2 cellular contexts compared by ENCODE assay signal in the genomic region with DNA sequence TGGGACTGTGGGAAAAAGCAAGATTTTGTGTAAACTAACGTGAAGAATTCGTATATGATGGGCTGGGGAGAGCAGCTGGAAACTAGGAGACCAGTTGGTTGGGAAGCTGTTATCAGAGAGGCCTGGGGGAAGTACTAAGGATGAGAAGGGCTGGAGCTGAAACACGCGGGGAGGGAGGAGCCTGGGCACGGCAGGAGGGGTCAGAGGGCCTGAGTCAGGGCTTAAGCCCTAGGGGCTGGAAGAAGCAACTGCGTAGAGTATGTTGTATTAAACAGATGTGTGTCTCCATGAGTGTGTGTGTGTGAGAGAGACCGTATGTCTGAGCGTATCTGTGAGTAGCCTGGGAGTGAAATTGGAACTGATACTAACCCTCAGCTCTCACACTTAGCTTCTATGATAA.
TF ChIP-seq lines count a peak whose summit lies in the region.

No MANE protein-coding gene starts in this region.

TF ChIP-seq in A549, 52 proteins besides CTCF, POLR2A, EP300 and RAD21 (continued from another document):
- TF ChIP-seq, protein P1, sequence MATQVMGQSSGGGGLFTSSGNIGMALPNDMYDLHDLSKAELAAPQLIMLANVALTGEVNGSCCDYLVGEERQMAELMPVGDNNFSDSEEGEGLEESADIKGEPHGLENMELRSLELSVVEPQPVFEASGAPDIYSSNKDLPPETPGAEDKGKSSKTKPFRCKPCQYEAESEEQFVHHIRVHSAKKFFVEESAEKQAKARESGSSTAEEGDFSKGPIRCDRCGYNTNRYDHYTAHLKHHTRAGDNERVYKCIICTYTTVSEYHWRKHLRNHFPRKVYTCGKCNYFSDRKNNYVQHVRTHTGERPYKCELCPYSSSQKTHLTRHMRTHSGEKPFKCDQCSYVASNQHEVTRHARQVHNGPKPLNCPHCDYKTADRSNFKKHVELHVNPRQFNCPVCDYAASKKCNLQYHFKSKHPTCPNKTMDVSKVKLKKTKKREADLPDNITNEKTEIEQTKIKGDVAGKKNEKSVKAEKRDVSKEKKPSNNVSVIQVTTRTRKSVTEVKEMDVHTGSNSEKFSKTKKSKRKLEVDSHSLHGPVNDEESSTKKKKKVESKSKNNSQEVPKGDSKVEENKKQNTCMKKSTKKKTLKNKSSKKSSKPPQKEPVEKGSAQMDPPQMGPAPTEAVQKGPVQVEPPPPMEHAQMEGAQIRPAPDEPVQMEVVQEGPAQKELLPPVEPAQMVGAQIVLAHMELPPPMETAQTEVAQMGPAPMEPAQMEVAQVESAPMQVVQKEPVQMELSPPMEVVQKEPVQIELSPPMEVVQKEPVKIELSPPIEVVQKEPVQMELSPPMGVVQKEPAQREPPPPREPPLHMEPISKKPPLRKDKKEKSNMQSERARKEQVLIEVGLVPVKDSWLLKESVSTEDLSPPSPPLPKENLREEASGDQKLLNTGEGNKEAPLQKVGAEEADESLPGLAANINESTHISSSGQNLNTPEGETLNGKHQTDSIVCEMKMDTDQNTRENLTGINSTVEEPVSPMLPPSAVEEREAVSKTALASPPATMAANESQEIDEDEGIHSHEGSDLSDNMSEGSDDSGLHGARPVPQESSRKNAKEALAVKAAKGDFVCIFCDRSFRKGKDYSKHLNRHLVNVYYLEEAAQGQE (IDR thresholded peaks at IDR 0.05) = no peak
- no peak for TF ChIP-seq NPAS2 (CRISPR knock-in tag; IDR thresholded peaks at IDR 0.05; ENCODE audit: borderline replicate concordance)
- TF ChIP-seq PHF8 (IDR thresholded peaks at IDR 0.05; ENCODE audit: borderline replicate concordance, low read depth) = no peak
- TF ChIP-seq FOSB (CRISPR knock-in tag; IDR thresholded peaks at IDR 0.05) = no peak

TF ChIP-seq in SK-N-SH, 30 proteins besides CTCF, POLR2A, EP300 and RAD21 (continued from another document):
- TF ChIP-seq MXI1 (IDR thresholded peaks at IDR 0.05; ENCODE audit: low read depth, low read length) = no peak
- TF ChIP-seq CHD2 (IDR thresholded peaks at IDR 0.05; ENCODE audit: low read length, partially characterized antibody) = no peak
- TF ChIP-seq GATA2 (CRISPR knock-in tag; IDR thresholded peaks at IDR 0.05) = no peak
